Comparison of ENCODE assay signal across 15 cellular contexts in the genomic region with DNA sequence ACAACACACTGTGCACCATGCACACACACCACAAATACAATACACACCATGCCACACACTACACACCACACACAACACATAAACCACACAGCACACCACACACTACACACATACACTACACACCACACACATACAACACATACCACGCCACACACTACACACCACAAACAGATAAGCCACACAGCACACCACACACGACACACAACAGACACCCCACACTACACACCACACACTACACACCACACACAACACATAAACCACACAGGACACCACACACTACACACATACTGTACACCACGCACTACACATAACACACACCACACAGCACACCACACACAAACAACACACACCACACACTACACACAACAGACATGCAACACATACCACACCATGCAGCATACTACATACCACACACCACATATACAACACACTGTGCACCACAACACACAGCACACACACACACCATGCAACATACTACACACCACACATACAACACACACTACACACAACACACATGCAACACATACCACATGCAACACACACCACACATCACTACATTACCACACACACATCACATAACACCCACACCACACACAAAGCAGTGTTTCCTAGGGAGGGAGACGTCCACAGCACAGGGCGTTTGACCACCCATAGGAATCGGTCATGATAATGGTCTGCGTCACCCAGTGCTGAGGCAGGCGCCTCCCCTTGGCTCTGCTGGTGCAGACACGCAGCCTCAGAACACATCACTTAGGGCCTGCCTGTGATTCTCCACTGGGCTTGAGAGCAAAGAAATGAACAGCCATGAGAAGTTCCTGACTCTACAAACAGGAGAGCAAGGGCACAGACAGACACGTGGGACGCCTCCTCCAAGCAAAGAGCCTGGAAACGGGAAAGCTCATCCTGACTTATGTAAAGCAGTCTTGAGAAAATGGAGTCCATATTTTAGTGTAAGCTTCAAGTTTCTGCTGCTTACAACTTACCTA.
"Had no signal": no experiment of that assay in that cellular context is flagged by ENCODE, and none has a peak within 500 bp of the region (broad histone marks: within the 10 kb centered on the region; RNA-seq: fewer than 3 reads in every experiment).

No MANE protein-coding gene starts in this region.

- H3K9me3 ChIP-seq: lower lobe of right lung, mucosa of descending colon, psoas muscle had no signal

- FAIRE-seq: frontal cortex had no signal

- H3K36me3 ChIP-seq: lower lobe of right lung had no signal

- DNase-seq: activated CD4-positive, alpha-beta T cell treated with anti-CD3 and anti-CD28 coated beads for 1 hour; activated CD4-positive, alpha-beta T cell treated with anti-CD3 and anti-CD28 coated beads, Interleukin-2, amount 50 U/mL, for 48 hours; activated CD8-positive, alpha-beta memory T cell treated with anti-CD3 and anti-CD28 coated beads, Interleukin-2, amount 50 U/mL, for 4 hours; activated naive CD4-positive, alpha-beta T cell treated with Interleukin-2 at 50 U/mL for 16 hours; effector CD4-positive, alpha-beta T cell; lower lobe of right lung; mucosa of descending colon; natural killer cell; occipital lobe; stimulated activated CD4-positive, alpha-beta T cell treated with anti-CD3 and anti-CD28 coated beads, Interleukin-2, amount 100 ng/mL, for 48 hours; stimulated activated naive CD4-positive, alpha-beta T cell treated with Interleukin-2 at 50 U/mL for 16 hours; T-helper 9 cell had no signal

- H3K4me1 ChIP-seq: lower lobe of right lung, psoas muscle had no signal

- H3K4me3 Mint-ChIP-seq: natural killer cell had no signal

- H3K36me3 Mint-ChIP-seq: natural killer cell had no signal

- H3K4me1 Mint-ChIP-seq: natural killer cell had no signal

- H3K27ac Mint-ChIP-seq: natural killer cell had no signal

- H3K27ac ChIP-seq: coronary artery, lower lobe of right lung, psoas muscle had no signal

- H3K4me3 ChIP-seq: coronary artery, lower lobe of right lung, mucosa of descending colon, psoas muscle had no signal

- ATAC-seq: lower lobe of right lung, mucosa of descending colon, psoas muscle had no signal
